In genomic region chr5:137395011-137395755, GRCh38 we compare ENCODE assay signal across 10 cellular contexts.
DNase-seq lines count a peak whose midpoint lies in the region; ATAC-seq and FAIRE-seq lines count a peak whose summit lies in the region.
"Had no signal": no experiment of that assay in that cellular context is flagged by ENCODE, and none has a peak within 500 bp of the region (broad histone marks: within the 10 kb centered on the region; RNA-seq: fewer than 3 reads in every experiment).

No MANE protein-coding gene starts in this region.

- DNase-seq in AG20443 (ENCODE audit: low spot score) (peak; percentile 67), HTR-8/SVneo (ENCODE audit: insufficient read length, low spot score) (peak; percentile 14), RKO (ENCODE audit: low spot score) (peak; percentile 2), glomerular visceral epithelial cell (ENCODE audit: extremely low spot score) (peak; percentile 94), GDM1 (lab: John Stamatoyannopoulos, UW) (no peak)
- no peak for DNase-seq in effector CD4-positive, alpha-beta T cell
- DNase-seq: activated CD8-positive, alpha-beta memory T cell treated with anti-CD3 and anti-CD28 coated beads for 24 hours; CD4-positive, CD25-positive, alpha-beta regulatory T cell had no signal

- FAIRE-seq in HTR-8/SVneo (lab: Jason Lieb, UNC) = peak; percentile 20

- ATAC-seq in GM19328 (IDR thresholded peaks at IDR 0.05; ENCODE audit: unreplicated experiment) (no peak), GM21360 (IDR thresholded peaks at IDR 0.05; ENCODE audit: unreplicated experiment) (no peak)

Comparison
In these comparisons a context has a peak if more than half of its experiments do, and no peak if none do; other contexts are left out.
1. DNase-seq: peak in AG20443 (single experiment), HTR-8/SVneo (single experiment), RKO (single experiment) and glomerular visceral epithelial cell (single experiment); none in GDM1 (single experiment) and effector CD4-positive, alpha-beta T cell (single experiment).